ENCODE assay signal across 10 cellular contexts in genomic region chr15:67138946-67139855, GRCh38.
DNase-seq lines count a peak whose midpoint lies in the region; ATAC-seq, FAIRE-seq and TF ChIP-seq lines count a peak whose summit lies in the region.
"Had no signal": no experiment of that assay in that cellular context is flagged by ENCODE, and none has a peak within 500 bp of the region (broad histone marks: within the 10 kb centered on the region; RNA-seq: fewer than 3 reads in every experiment).

No MANE protein-coding gene starts in this region.

- H2AFZ ChIP-seq in GM23338 = no peak overlapping the region

- TF ChIP-seq EP300 in sigmoid colon (IDR thresholded peaks at IDR 0.05) = no peak

- no peak overlapping the region for H3K4me3 ChIP-seq in GM23338
- H3K4me3 ChIP-seq in Peyer's patch = no peak overlapping the region
- H3K4me3 ChIP-seq in right atrium auricular region = peak overlapping the region in 1 of 2 donors; percentile 29
- H3K4me3 ChIP-seq in sigmoid colon = peak overlapping the region in 3 of 4 donors; percentile 5 to 14 (median 8)

- H3K9me3 Mint-ChIP-seq in GM23338 = no peaks in the 10 kb centered on the region

- TF ChIP-seq POLR2A in Peyer's patch (IDR thresholded peaks at IDR 0.05) (no peak), sigmoid colon (IDR thresholded peaks at IDR 0.05) (no peak)

- H4K20me1 ChIP-seq in GM23338 (replicated peaks; ENCODE audit: insufficient read depth) = no peaks in the 10 kb centered on the region; the same call in 1 of the 2 replicates

- WGBS in sigmoid colon, 2 donors = 75 to 85% methylated on average over 11 of the region's 11 CpGs

- H3K27ac Mint-ChIP-seq in GM23338 = peak overlapping the region; percentile 25

- no peaks in the 10 kb centered on the region for H3F3A ChIP-seq in GM23338 (replicated peaks; ENCODE audit: low read depth)

- no peak for TF ChIP-seq CTCF in GM23338 (conservative IDR thresholded peaks at IDR 0.05; ENCODE audit: low read depth in 2 of 2)
- no peak for TF ChIP-seq CTCF in Peyer's patch (IDR thresholded peaks at IDR 0.05)
- no peak for TF ChIP-seq CTCF in right atrium auricular region (IDR thresholded peaks at IDR 0.05)
- TF ChIP-seq CTCF in sigmoid colon (IDR thresholded peaks at IDR 0.05) = no peak

- no peaks in the 10 kb centered on the region; the same call in 1 of the 2 replicates for H3K9me2 ChIP-seq in GM23338 (ENCODE audit: insufficient read depth)

- H3K36me3 Mint-ChIP-seq in GM23338 (ENCODE audit: low read depth) = no peaks in the 10 kb centered on the region

- H3K36me3 ChIP-seq in GM23338 (ENCODE audit: insufficient read depth) (no peaks in the 10 kb centered on the region), Peyer's patch (no peaks in the 10 kb centered on the region), right atrium auricular region (no peaks in the 10 kb centered on the region), sigmoid colon (no peaks in the 10 kb centered on the region)

- FAIRE-seq in frontal cortex (lab: Jason Lieb, UNC) = no peak

- peaks cover 73% of the 10 kb centered on the region for H3K4me1 Mint-ChIP-seq in GM23338

- peaks cover 46% of the 10 kb centered on the region for H3K4me1 ChIP-seq in GM23338 (ENCODE audit: insufficient read depth)
- peaks cover 6 to 69% (median 10%) of the 10 kb centered on the region in 4 donors for H3K4me1 ChIP-seq in Peyer's patch
- peaks cover 0 to 90% of the 10 kb centered on the region in 2 donors for H3K4me1 ChIP-seq in right atrium auricular region
- peaks cover 0 to 100% (median 97%) of the 10 kb centered on the region in 4 donors for H3K4me1 ChIP-seq in sigmoid colon

- H3K27me3 Mint-ChIP-seq in GM23338 (ENCODE audit: insufficient read depth, low read depth, poor library complexity) = no peaks in the 10 kb centered on the region

- no peak overlapping the region for H3K4me3 Mint-ChIP-seq in GM23338

- peak; percentile 16; the same call in 1 of the 3 replicates for ATAC-seq in GM23338
- ATAC-seq in HG02840 (IDR thresholded peaks at IDR 0.05; ENCODE audit: low FRiP score, unreplicated experiment) = no peak

- H3K9me3 ChIP-seq in Peyer's patch = no peaks in the 10 kb centered on the region
- no peaks in the 10 kb centered on the region for H3K9me3 ChIP-seq in right atrium auricular region
- no peaks in the 10 kb centered on the region for H3K9me3 ChIP-seq in sigmoid colon

- peak overlapping the region; percentile 24 for H3K4me2 ChIP-seq in GM23338

- H3K27ac ChIP-seq in GM23338 (ENCODE audit: low read depth) (peak overlapping the region; percentile 47; the same call in 1 of the 2 replicates), Peyer's patch (peak overlapping the region; percentile 11 to 65 (median 60)), right atrium auricular region (peak overlapping the region; percentile 54 to 73), sigmoid colon (peak overlapping the region; percentile 69 to 85 (median 82))

- peaks cover 31% of the 10 kb centered on the region for H3K79me2 ChIP-seq in GM23338 (replicated peaks; ENCODE audit: insufficient read depth)

- no peak for DNase-seq in GM23338 (ENCODE audit: low spot score)
- peak in 1 of 3 donors; percentile 22 for DNase-seq in Peyer's patch
- DNase-seq in right atrium auricular region (ENCODE audit: low spot score) = no peak
- DNase-seq in sigmoid colon = peak; percentile 39
- no peak for DNase-seq in kidney glomerular epithelial cell (lab: John Stamatoyannopoulos, UW)
- no peak for DNase-seq in occipital lobe (lab: John Stamatoyannopoulos, UW)
- DNase-seq in frontal cortex (ENCODE audit: low spot score in 2 of 2) = no peak
- DNase-seq: EL; stimulated activated CD4-positive, alpha-beta T cell treated with anti-CD3 and anti-CD28 coated beads, Interleukin-4, amount 100 ng/mL, for 4 hours had no signal

- no peaks in the 10 kb centered on the region for H3K27me3 ChIP-seq in GM23338 (ENCODE audit: insufficient read depth)
- H3K27me3 ChIP-seq in Peyer's patch = no peaks in the 10 kb centered on the region
- H3K27me3 ChIP-seq in right atrium auricular region = no peaks in the 10 kb centered on the region
- H3K27me3 ChIP-seq in sigmoid colon = no peaks in the 10 kb centered on the region

- intact Hi-C loops in sigmoid colon (cut with DNase I) = loop anchor here (5.0 kb wide), 1 partner anchor 113 kb away; the partner anchor contains the start of genes AAGAB and IQCH

TF ChIP-seq in GM23338, 12 proteins besides CTCF, POLR2A, EP300 and RAD21 (continues in another document):
- no peak for TF ChIP-seq CREB1 (CRISPR knock-in tag; IDR thresholded peaks at IDR 0.05; ENCODE audit: low read depth)
- no peak for TF ChIP-seq ZNF331 (CRISPR knock-in tag; IDR thresholded peaks at IDR 0.05; ENCODE audit: low read depth)
- no peak for TF ChIP-seq ZNF114 (CRISPR knock-in tag; IDR thresholded peaks at IDR 0.05)
- no peak for TF ChIP-seq NANOG (IDR thresholded peaks at IDR 0.05; ENCODE audit: borderline replicate concordance)
- no peak for TF ChIP-seq ETS1 (IDR thresholded peaks at IDR 0.05)
- no peak for TF ChIP-seq ZNF462 (CRISPR knock-in tag; IDR thresholded peaks at IDR 0.05)
- TF ChIP-seq EZH2 (IDR thresholded peaks at IDR 0.05; ENCODE audit: low read depth, unreplicated experiment) = no peak
- no peak for TF ChIP-seq POLR2AphosphoS5 (IDR thresholded peaks at IDR 0.05; ENCODE audit: low read depth)
- no peak for TF ChIP-seq STAT1 (IDR thresholded peaks at IDR 0.05; ENCODE audit: unreplicated experiment)
- TF ChIP-seq EZH2phosphoT487 (IDR thresholded peaks at IDR 0.05; ENCODE audit: unreplicated experiment) = no peak
- no peak for TF ChIP-seq JUNB (IDR thresholded peaks at IDR 0.05; ENCODE audit: unreplicated experiment)

Comparison
In these comparisons a context has a peak if more than half of its experiments do, and no peak if none do; other contexts are left out.
1. H3K4me3 ChIP-seq: peak in sigmoid colon (3 of 4); none in GM23338 (single experiment) and Peyer's patch (0 of 4).
2. Peak in every context shown above with its lines, with median percentiles within 50 percentile points of each other: H3K27ac ChIP-seq.